Comparison of ENCODE assay signal across 8 cellular contexts in genomic region chr2:191020221-191020741, GRCh38. TPM values are rescaled to one million over a fixed set of nuclear protein-coding genes. Genes with fewer than 3 reads are reported as not detected.
DNase-seq lines count a peak whose midpoint lies in the region; ATAC-seq, FAIRE-seq and TF ChIP-seq lines count a peak whose summit lies in the region.

No MANE protein-coding gene starts in this region.

- H3K27me3 Mint-ChIP-seq in immature natural killer cell (ENCODE audit: low read depth in 3 of 3): peaks cover 2 to 5% (median 4%) of the 10 kb centered on the region in 3 donors

- H3K36me3 Mint-ChIP-seq in immature natural killer cell: peaks cover 0 to 2% (median 1%) of the 10 kb centered on the region in 3 donors

- DNase-seq in AG04450 (ENCODE audit: low read depth, low spot score) (peak; percentile 93), NCI-H2171 treated with DMSO at 0.1 percent for 48 hours (lab: John Stamatoyannopoulos, UW) (peak; percentile 97), bronchial epithelial cell (ENCODE audit: low read depth) (peak; percentile 91), immature natural killer cell (peak; percentile 91 to 93 (median 93)), smooth muscle cell of the brain vasculature (ENCODE audit: low read depth, low spot score) (peak; percentile 91)

- H3K9me3 ChIP-seq in AG04450 (ENCODE audit: control insufficient read depth, insufficient read depth, low read length): no peaks in the 10 kb centered on the region

- H3K27ac ChIP-seq in AG04450 (ENCODE audit: low read depth, low read length): peak overlapping the region; percentile 99
- peak overlapping the region; percentile 83 for H3K27ac ChIP-seq in VCaP

- H3K27ac Mint-ChIP-seq in immature natural killer cell: no peak overlapping the region

- peak overlapping the region; percentile 85 for H3K4me3 ChIP-seq in AG04450 (ENCODE audit: low read depth, low read length)
- peak overlapping the region; percentile 55 for H3K4me3 ChIP-seq in bronchial epithelial cell (ENCODE audit: low read depth, low read length)

- no peak for TF ChIP-seq CTCF in AG04450 (IDR thresholded peaks at IDR 0.05; ENCODE audit: low read depth, low read length)
- TF ChIP-seq CTCF in VCaP (conservative IDR thresholded peaks at IDR 0.05): no peak
- peak; percentile 15 for TF ChIP-seq CTCF in bronchial epithelial cell (IDR thresholded peaks at IDR 0.05; ENCODE audit: insufficient read depth, low read length, severe bottlenecking)

- no peaks in the 10 kb centered on the region for H3K27me3 ChIP-seq in AG04450 (ENCODE audit: control insufficient read depth, insufficient read depth, low read length)
- no peaks in the 10 kb centered on the region for H3K27me3 ChIP-seq in bronchial epithelial cell (ENCODE audit: control insufficient read depth, insufficient read depth, low read length)

- no peaks in the 10 kb centered on the region for H3K9me3 Mint-ChIP-seq in immature natural killer cell

- no peaks in the 10 kb centered on the region for H3K36me3 ChIP-seq in bronchial epithelial cell (ENCODE audit: control insufficient read depth, insufficient read depth, low read length)

- H3K4me3 Mint-ChIP-seq in immature natural killer cell: no peak overlapping the region

- POLR2A ChIA-PET in AG04450 (lab: Yijun Ruan, JAX): interaction anchor here (1.0 to 2.6 kb wide), 5 partner anchors 9 to 41 kb away, joined by 3 to 18 read pairs (median 5); no protein-coding TSS in a partner anchor

- CTCF ChIA-PET in AG04450 (lab: Charles Lee): interaction anchor here (1.0 kb wide), 1 partner anchor 9 kb away, joined by 4 read pairs; no protein-coding TSS in a partner anchor

- peaks cover 9 to 14% of the 10 kb centered on the region in 2 donors for H3K4me1 Mint-ChIP-seq in immature natural killer cell

- ATAC-seq in GM18873 (IDR thresholded peaks at IDR 0.05; ENCODE audit: low FRiP score, unreplicated experiment) (peak; percentile 74), HG03108 (IDR thresholded peaks at IDR 0.05; ENCODE audit: unreplicated experiment) (peak; percentile 68)

- no peak for FAIRE-seq in bronchial epithelial cell (lab: Jason Lieb, UNC)

RNA-seq across cellular contexts. Expression of gene STAT1, which starts 6.3 kb away (rescaled TPM):
- polyA plus RNA-seq in AG04450 (2011; rRNA removed) (109 and 130 TPM in 2 replicates), immature natural killer cell (100 to 1,000 TPM in 1 of 3 donors, 10 to 100 TPM in 2; 79.4 to 121 (median 99.4) TPM)
- 113 and 120 TPM in 2 replicates for polyA minus RNA-seq in AG04450 (2011; rRNA and poly(A)+ RNA removed)
- total RNA-seq in bronchial epithelial cell: 29.0 and 50.2 TPM in 2 replicates

Comparison
In these comparisons a context has a peak if more than half of its experiments do, and no peak if none do; other contexts are left out.
1. Peak in every context shown above with its lines: DNase-seq, ATAC-seq, H3K4me3 ChIP-seq and H3K27ac ChIP-seq.